24 cellular contexts compared by ENCODE assay signal in the genomic region with DNA sequence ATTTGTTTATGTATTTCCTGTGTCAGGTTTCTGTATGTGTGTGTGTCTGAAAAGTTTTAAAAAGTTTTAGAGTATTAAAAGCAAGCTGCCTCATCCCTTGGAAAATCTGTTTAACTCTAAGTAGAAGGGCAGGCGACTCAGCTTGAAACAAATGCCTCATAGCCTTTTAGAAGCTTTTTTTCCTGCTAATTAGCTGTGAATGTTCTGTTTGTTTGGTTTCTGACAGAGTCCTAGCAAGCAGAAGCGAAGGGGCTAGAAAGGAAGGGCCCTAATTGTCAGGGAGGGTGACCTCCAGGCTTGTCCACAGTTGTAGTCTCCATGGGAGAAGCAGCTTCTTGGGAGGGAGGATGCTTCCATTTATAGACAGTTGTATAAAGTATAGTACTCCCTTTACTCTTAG.
A peak's percentile ranks its signal among the peaks of the same experiment; 100 is the strongest.
DNase-seq lines count a peak whose midpoint lies in the region; ATAC-seq lines count a peak whose summit lies in the region.
"Had no signal": no experiment of that assay in that cellular context is flagged by ENCODE, and none has a peak within 500 bp of the region (broad histone marks: within the 10 kb centered on the region; RNA-seq: fewer than 3 reads in every experiment).

No MANE protein-coding gene starts in this region.

- H3K9me3 Mint-ChIP-seq in activated T-cell treated with anti-CD3 and anti-CD28 coated beads, Interleukin-2, amount 50 U/mL, for 72 hours, result no peaks in the 10 kb centered on the region
- no peaks in the 10 kb centered on the region for H3K9me3 Mint-ChIP-seq in activated T-cell treated with anti-CD3 and anti-CD28 coated beads, Interleukin-2, amount 50 U/mL, for 4 hours
- H3K9me3 Mint-ChIP-seq in central memory CD8-positive, alpha-beta T cell, result no peaks in the 10 kb centered on the region
- no peaks in the 10 kb centered on the region for H3K9me3 Mint-ChIP-seq in activated CD4-positive, alpha-beta memory T cell treated with anti-CD3 and anti-CD28 coated beads, Interleukin-2, amount 10 ng/mL, durations not matched to agents 7 days and 5 days
- H3K9me3 Mint-ChIP-seq: CD8-positive, alpha-beta memory T cell; dendritic cell treated with granulocyte-macrophage colony-stimulating factor and Interleukin-4, amounts not matched to agents 40 ng/mL and 50 ng/mL, for 4 days; nephron had no signal

- peak overlapping the region; percentile 38 for H3K27ac Mint-ChIP-seq in activated T-cell treated with anti-CD3 and anti-CD28 coated beads, Interleukin-2, amount 50 U/mL, for 72 hours
- H3K27ac Mint-ChIP-seq in central memory CD8-positive, alpha-beta T cell (ENCODE audit: low read depth), result peak overlapping the region; percentile 19
- no peak overlapping the region for H3K27ac Mint-ChIP-seq in activated CD4-positive, alpha-beta memory T cell treated with anti-CD3 and anti-CD28 coated beads, Interleukin-2, amount 10 ng/mL, durations not matched to agents 7 days and 5 days
- H3K27ac Mint-ChIP-seq: activated naive CD8-positive, alpha-beta T cell; B cell; dendritic cell treated with granulocyte-macrophage colony-stimulating factor and Interleukin-4, amounts not matched to agents 40 ng/mL and 50 ng/mL, for 4 days had no signal

- no peak for ATAC-seq in activated T-cell treated with anti-CD3 and anti-CD28 coated beads, Interleukin-2, amount 50 U/mL, for 72 hours (replicated peaks in 1 of 2)
- ATAC-seq in activated T-cell treated with anti-CD3 and anti-CD28 coated beads, Interleukin-2, amount 50 U/mL, for 4 hours, result no peak
- no peak for ATAC-seq in central memory CD8-positive, alpha-beta T cell (replicated peaks; ENCODE audit: extremely low read depth, poor library complexity, severe bottlenecking)
- no peak for ATAC-seq in GM21528 (IDR thresholded peaks at IDR 0.05; ENCODE audit: low FRiP score, unreplicated experiment)
- ATAC-seq: gastrocnemius medialis, right lobe of liver had no signal

- H3K4me1 Mint-ChIP-seq in activated T-cell treated with anti-CD3 and anti-CD28 coated beads, Interleukin-2, amount 50 U/mL, for 72 hours (ENCODE audit: low read depth), result peaks cover 14% of the 10 kb centered on the region
- H3K4me1 Mint-ChIP-seq in activated T-cell treated with anti-CD3 and anti-CD28 coated beads, Interleukin-2, amount 50 U/mL, for 4 hours (ENCODE audit: low read depth), result peaks cover 7% of the 10 kb centered on the region
- peaks cover 12% of the 10 kb centered on the region for H3K4me1 Mint-ChIP-seq in central memory CD8-positive, alpha-beta T cell
- H3K4me1 Mint-ChIP-seq in activated CD4-positive, alpha-beta memory T cell treated with anti-CD3 and anti-CD28 coated beads, Interleukin-2, amount 10 ng/mL, durations not matched to agents 7 days and 5 days, result peaks cover 21% of the 10 kb centered on the region
- H3K4me1 Mint-ChIP-seq: B cell had no signal

- peaks cover 0 to 4% of the 10 kb centered on the region in 2 donors for H3K36me3 Mint-ChIP-seq in activated T-cell treated with anti-CD3 and anti-CD28 coated beads, Interleukin-2, amount 50 U/mL, for 72 hours (ENCODE audit: insufficient read depth in 2 of 2)
- peaks cover 14% of the 10 kb centered on the region for H3K36me3 Mint-ChIP-seq in activated T-cell treated with anti-CD3 and anti-CD28 coated beads, Interleukin-2, amount 50 U/mL, for 4 hours (ENCODE audit: insufficient read depth)
- H3K36me3 Mint-ChIP-seq in central memory CD8-positive, alpha-beta T cell (ENCODE audit: insufficient read depth), result peaks cover 6% of the 10 kb centered on the region
- H3K36me3 Mint-ChIP-seq in activated CD4-positive, alpha-beta memory T cell treated with anti-CD3 and anti-CD28 coated beads, Interleukin-2, amount 10 ng/mL, durations not matched to agents 7 days and 5 days (ENCODE audit: low read depth), result peaks cover 12% of the 10 kb centered on the region

- CTCF ChIA-PET in activated CD4-positive, alpha-beta memory T cell treated with anti-CD3 and anti-CD28 coated beads, Interleukin-2, amount 10 ng/mL, durations not matched to agents 7 days and 5 days (lab: Charles Lee), result interaction anchor here (0.7 kb wide), 1 partner anchor 20 kb away, joined by 3 read pairs; no protein-coding TSS in a partner anchor

- H3K27me3 Mint-ChIP-seq in activated T-cell treated with anti-CD3 and anti-CD28 coated beads, Interleukin-2, amount 50 U/mL, for 72 hours (ENCODE audit: low read depth), result no peaks in the 10 kb centered on the region
- H3K27me3 Mint-ChIP-seq in activated T-cell treated with anti-CD3 and anti-CD28 coated beads, Interleukin-2, amount 50 U/mL, for 4 hours (ENCODE audit: low read depth), result no peaks in the 10 kb centered on the region
- no peaks in the 10 kb centered on the region for H3K27me3 Mint-ChIP-seq in central memory CD8-positive, alpha-beta T cell
- no peaks in the 10 kb centered on the region for H3K27me3 Mint-ChIP-seq in activated CD4-positive, alpha-beta memory T cell treated with anti-CD3 and anti-CD28 coated beads, Interleukin-2, amount 10 ng/mL, durations not matched to agents 7 days and 5 days
- H3K27me3 Mint-ChIP-seq: activated naive CD8-positive, alpha-beta T cell; B cell; CD8-positive, alpha-beta memory T cell; dendritic cell treated with granulocyte-macrophage colony-stimulating factor and Interleukin-4, amounts not matched to agents 40 ng/mL and 50 ng/mL, for 4 days had no signal

- no peak overlapping the region for H3K4me3 Mint-ChIP-seq in activated T-cell treated with anti-CD3 and anti-CD28 coated beads, Interleukin-2, amount 50 U/mL, for 72 hours
- H3K4me3 Mint-ChIP-seq in activated T-cell treated with anti-CD3 and anti-CD28 coated beads, Interleukin-2, amount 50 U/mL, for 4 hours, result no peak overlapping the region
- H3K4me3 Mint-ChIP-seq in central memory CD8-positive, alpha-beta T cell, result no peak overlapping the region
- H3K4me3 Mint-ChIP-seq in activated CD4-positive, alpha-beta memory T cell treated with anti-CD3 and anti-CD28 coated beads, Interleukin-2, amount 10 ng/mL, durations not matched to agents 7 days and 5 days, result no peak overlapping the region
- H3K4me3 Mint-ChIP-seq: activated naive CD8-positive, alpha-beta T cell; B cell; CD8-positive, alpha-beta memory T cell; dendritic cell treated with granulocyte-macrophage colony-stimulating factor and Interleukin-4, amounts not matched to agents 40 ng/mL and 50 ng/mL, for 4 days; nephron had no signal

- no peak for DNase-seq in activated T-cell treated with anti-CD3 and anti-CD28 coated beads, Interleukin-2, amount 50 U/mL, for 72 hours
- DNase-seq in activated T-cell treated with anti-CD3 and anti-CD28 coated beads, Interleukin-2, amount 50 U/mL, for 4 hours, result no peak
- no peak for DNase-seq in central memory CD8-positive, alpha-beta T cell (ENCODE audit: low spot score in 2 of 2)
- DNase-seq in medulla oblongata (ENCODE audit: extremely low spot score) (peak; percentile 2), retina (peak; percentile 28), germinal center (ENCODE audit: low spot score) (no peak)
- DNase-seq in activated CD4-positive, alpha-beta memory T cell treated with anti-CD3 and anti-CD28 coated beads, Interleukin-2, amount 10 ng/mL, durations not matched to agents 7 days and 5 days, result no peak
- DNase-seq: caudate nucleus; CD8-positive, alpha-beta memory T cell; gastrocnemius medialis; H7; MG63; NCI-H2081 treated with DMSO at 0.1 percent for 48 hours; NCI-H446 treated with DMSO at 0.1 percent for 48 hours; OCI-M1; right lobe of liver; stimulated activated CD4-positive, alpha-beta T cell treated with anti-CD3 and anti-CD28 coated beads, Interleukin-4, amount 100 ng/mL, for 1 hour; T-helper 2 cell; transverse colon had no signal

- POLR2A ChIA-PET in activated CD4-positive, alpha-beta memory T cell treated with anti-CD3 and anti-CD28 coated beads, Interleukin-2, amount 10 ng/mL, durations not matched to agents 7 days and 5 days (lab: Charles Lee), result no interaction called here

Comparison
In these comparisons a context has a peak if more than half of its experiments do, and no peak if none do; other contexts are left out.
1. DNase-seq: peak in medulla oblongata (single experiment) and retina (single experiment); none in activated T-cell treated with anti-CD3 and anti-CD28 coated beads, Interleukin-2, amount 50 U/mL, for 72 hours (0 of 2), activated T-cell treated with anti-CD3 and anti-CD28 coated beads, Interleukin-2, amount 50 U/mL, for 4 hours (single experiment), central memory CD8-positive, alpha-beta T cell (0 of 2), germinal center (single experiment) and activated CD4-positive, alpha-beta memory T cell treated with anti-CD3 and anti-CD28 coated beads, Interleukin-2, amount 10 ng/mL, durations not matched to agents 7 days and 5 days (single experiment).